Comparison of ENCODE assay signal across 8 cellular contexts in genomic region chr18:31943895-31944816, GRCh38. TPM values are rescaled to one million over a fixed set of nuclear protein-coding genes. Genes with fewer than 3 reads are reported as not detected.
DNase-seq lines count a peak whose midpoint lies in the region; ATAC-seq and TF ChIP-seq lines count a peak whose summit lies in the region.

No MANE protein-coding gene starts in this region.

- no peak for ATAC-seq in RWPE2 (ENCODE audit: low read depth)
- no peak for ATAC-seq in GM19324 (IDR thresholded peaks at IDR 0.05; ENCODE audit: low FRiP score, unreplicated experiment)

- TF ChIP-seq POLR2A in esophagus muscularis mucosa (IDR thresholded peaks at IDR 0.05; ENCODE audit: low read depth) = no peak

- no peak for DNase-seq in GM12864 (ENCODE audit: low read depth)
- DNase-seq in RWPE2 (ENCODE audit: low spot score) = no peak
- DNase-seq in esophagus muscularis mucosa (ENCODE audit: extremely low spot score) = no peak
- peak; percentile 52 for DNase-seq in putamen (ENCODE audit: low spot score)
- DNase-seq in DMS 273 (lab: John Stamatoyannopoulos, UW; ENCODE audit: unreplicated experiment) = no peak
- no peak for DNase-seq in DMS79 (lab: John Stamatoyannopoulos, UW)
- no peak for DNase-seq in midbrain (lab: John Stamatoyannopoulos, UW)

- no peak for TF ChIP-seq CTCF in GM12864 (IDR thresholded peaks at IDR 0.05; ENCODE audit: low read depth, low read length, missing control alignments)
- TF ChIP-seq CTCF in RWPE2 (IDR thresholded peaks at IDR 0.05; ENCODE audit: poor library complexity, severe bottlenecking) = no peak
- no peak for TF ChIP-seq CTCF in esophagus muscularis mucosa (IDR thresholded peaks at IDR 0.05)

- H3K4me3 ChIP-seq in GM12864 (ENCODE audit: low read depth, low read length) = peak overlapping the region; percentile 65
- peak overlapping the region; percentile 98 for H3K4me3 ChIP-seq in RWPE2 (ENCODE audit: severe bottlenecking)
- H3K4me3 ChIP-seq in esophagus muscularis mucosa = peak overlapping the region; percentile 73 to 95 (median 87)

- H3K27me3 ChIP-seq in RWPE2 (ENCODE audit: insufficient read depth, poor library complexity, severe bottlenecking) (no peaks in the 10 kb centered on the region), esophagus muscularis mucosa (no peaks in the 10 kb centered on the region)

- H3K4me1 ChIP-seq in RWPE2 (ENCODE audit: insufficient read depth, poor library complexity, severe bottlenecking) (peaks cover 8% of the 10 kb centered on the region), esophagus muscularis mucosa (peaks cover 23 to 43% (median 39%) of the 10 kb centered on the region in 4 donors)

- 17% methylated on average over 15 of the region's 15 CpGs for WGBS in esophagus muscularis mucosa

- peak overlapping the region; percentile 74 for H3K27ac ChIP-seq in RWPE2 (ENCODE audit: poor library complexity, severe bottlenecking)
- H3K27ac ChIP-seq in esophagus muscularis mucosa (replicated peaks in 1 of 4) = peak overlapping the region; percentile 81 to 96 (median 88)

- intact Hi-C loops in esophagus muscularis mucosa (cut with DNase I) = loop anchor here (5.0 kb wide), 1 partner anchor 148 kb away; the partner anchor contains the start of gene RNF138

- no peak for TF ChIP-seq EP300 in esophagus muscularis mucosa (IDR thresholded peaks at IDR 0.05)

- H3K36me3 ChIP-seq in RWPE2 (ENCODE audit: low read depth) = 0 out of 2 replicates have a peak, but pooled peaks cover 7% of the 10 kb centered on the region
- H3K36me3 ChIP-seq in esophagus muscularis mucosa = no peaks in the 10 kb centered on the region

- H3K9me3 ChIP-seq in RWPE2 (ENCODE audit: severe bottlenecking) = no peaks in the 10 kb centered on the region
- no peaks in the 10 kb centered on the region for H3K9me3 ChIP-seq in esophagus muscularis mucosa

RNA-seq across cellular contexts. Expression of gene TRAPPC8, which starts 1.2 kb away (rescaled TPM):
- 10 to 100 TPM; 35.0 to 49.4 (median 42.5) TPM for total RNA-seq in esophagus muscularis mucosa
